Comparison of ENCODE assay signal across 9 cellular contexts in the genomic region with DNA sequence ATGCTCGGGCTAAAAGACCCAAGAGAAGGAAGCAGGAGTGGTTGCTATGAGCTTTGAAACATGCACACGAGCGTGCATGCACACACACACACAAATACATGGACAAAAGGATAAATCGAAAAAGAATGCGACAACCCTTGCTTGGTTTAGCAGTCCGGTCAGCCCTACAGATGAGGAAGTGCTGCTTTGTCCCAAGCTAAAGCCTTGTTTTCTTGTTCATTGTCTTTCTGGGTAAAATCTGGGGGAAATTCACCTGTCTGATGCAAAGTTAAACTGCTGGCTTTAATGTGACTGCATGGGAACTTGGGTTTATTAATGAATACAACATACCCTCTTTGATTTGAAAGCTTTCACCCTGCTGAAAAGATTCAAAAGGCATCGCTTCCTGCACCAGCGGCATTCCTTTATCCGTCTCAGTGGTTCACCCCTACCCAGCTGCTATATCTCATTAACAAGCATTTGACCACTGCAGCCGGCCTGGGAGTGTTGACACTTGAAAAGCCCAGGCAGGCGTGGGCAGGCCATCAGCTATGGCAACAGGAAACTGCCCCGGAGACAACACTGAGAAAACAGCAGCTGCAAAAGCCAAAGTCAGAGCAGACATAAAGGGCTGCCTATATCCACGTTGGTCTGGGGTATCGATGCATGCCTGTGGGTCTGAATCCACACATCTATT.
DNase-seq lines count a peak whose midpoint lies in the region; FAIRE-seq and TF ChIP-seq lines count a peak whose summit lies in the region.
"Had no signal": no experiment of that assay in that cellular context is flagged by ENCODE, and none has a peak within 500 bp of the region (broad histone marks: within the 10 kb centered on the region; RNA-seq: fewer than 3 reads in every experiment).

No MANE protein-coding gene starts in this region.

- H3K36me3 Mint-ChIP-seq in astrocyte (ENCODE audit: low read depth, unreplicated experiment), result no peaks in the 10 kb centered on the region

- peak overlapping the region; percentile 55 for H2AFZ ChIP-seq in astrocyte (ENCODE audit: low read depth, low read length)

- H3K27me3 ChIP-seq in astrocyte (ENCODE audit: insufficient read depth, low read length), result no peaks in the 10 kb centered on the region
- H3K27me3 ChIP-seq in stomach, result no peaks in the 10 kb centered on the region

- WGBS in stomach, 5 donors, result 38 to 45% (median 41%) methylated on average over 14 of the region's 14 CpGs

- H3K4me3 Mint-ChIP-seq in astrocyte (ENCODE audit: unreplicated experiment), result peak overlapping the region; percentile 47

- H3K4me1 ChIP-seq in astrocyte (ENCODE audit: insufficient read depth, low read length) (peaks cover 30% of the 10 kb centered on the region), stomach (peaks cover 0 to 30% (median 14%) of the 10 kb centered on the region in 4 donors)

- no peaks in the 10 kb centered on the region for H3K9me3 Mint-ChIP-seq in astrocyte (ENCODE audit: unreplicated experiment)

- H3K9me3 ChIP-seq in astrocyte (ENCODE audit: insufficient read depth, low read depth, low read length) (no peaks in the 10 kb centered on the region), iPS-18c (ENCODE audit: control insufficient read depth, insufficient read depth, low read length) (no peaks in the 10 kb centered on the region), stomach (no peaks in the 10 kb centered on the region)

- DNase-seq in NCI-H1092 treated with DMSO at 0.1 percent for 48 hours (lab: John Stamatoyannopoulos, UW), result peak; percentile 80
- peak; percentile 86 for DNase-seq in astrocyte (ENCODE audit: low read depth)
- DNase-seq in stomach, result peak; percentile 46
- no peak for DNase-seq in SW 1271 (lab: John Stamatoyannopoulos, UW)
- DNase-seq in dedifferentiated amniotic fluid mesenchymal stem cell (ENCODE audit: extremely low spot score), result no peak
- no peak for DNase-seq in stimulated activated CD4-positive, alpha-beta T cell treated with anti-CD3 and anti-CD28 coated beads, Interleukin-4, amount 100 ng/mL, for 4 hours
- no peak for DNase-seq in effector CD4-positive, alpha-beta T cell

- peak; percentile 62 for FAIRE-seq in astrocyte (lab: Jason Lieb, UNC)

- TF ChIP-seq POLR2A in stomach (IDR thresholded peaks at IDR 0.05), result no peak

- intact Hi-C loops in stomach (cut with DNase I; ENCODE audit: low total_unique reads), result no loop called here

- H3K9ac ChIP-seq in astrocyte (ENCODE audit: low read length), result peak overlapping the region; percentile 27

- H3K36me3 ChIP-seq in astrocyte (ENCODE audit: insufficient read depth, low read length), result no peaks in the 10 kb centered on the region
- no peaks in the 10 kb centered on the region for H3K36me3 ChIP-seq in stomach
- H3K36me3 ChIP-seq: thoracic aorta had no signal

- H3K27me3 Mint-ChIP-seq in astrocyte (ENCODE audit: low read depth, unreplicated experiment), result no peaks in the 10 kb centered on the region

- H3K27ac ChIP-seq in astrocyte (ENCODE audit: low read depth, low read length) (peak overlapping the region; percentile 37), stomach (no peak overlapping the region)
- H3K27ac ChIP-seq: thoracic aorta had no signal

- H3K4me1 Mint-ChIP-seq in astrocyte (ENCODE audit: low read depth, unreplicated experiment), result peaks cover 39% of the 10 kb centered on the region

- H3K79me2 ChIP-seq in astrocyte (ENCODE audit: insufficient read depth, low read length), result no peaks in the 10 kb centered on the region

- peak overlapping the region; percentile 96 for H3K27ac Mint-ChIP-seq in astrocyte (ENCODE audit: unreplicated experiment)

- no peaks in the 10 kb centered on the region for H4K20me1 ChIP-seq in astrocyte (ENCODE audit: insufficient read depth, low read length)

- H3K4me3 ChIP-seq in astrocyte (ENCODE audit: insufficient read depth, low read depth, low read length), result peak overlapping the region; percentile 22
- H3K4me3 ChIP-seq in iPS-18c (ENCODE audit: insufficient read depth, low read depth, low read length), result peak overlapping the region; percentile 15; the same call in 1 of the 2 replicates
- no peak overlapping the region for H3K4me3 ChIP-seq in stomach
- H3K4me3 ChIP-seq: thoracic aorta had no signal

- peak overlapping the region; percentile 72 for H3K4me2 ChIP-seq in astrocyte (ENCODE audit: low read length)

- TF ChIP-seq CTCF in astrocyte (IDR thresholded peaks at IDR 0.05; ENCODE audit: insufficient read depth, low read depth, low read length) (no peak), stomach (IDR thresholded peaks at IDR 0.05) (no peak)

- no peak for TF ChIP-seq EP300 in stomach (IDR thresholded peaks at IDR 0.05)

Comparison
In these comparisons a context has a peak if more than half of its experiments do, and no peak if none do; other contexts are left out.
1. DNase-seq: peak in NCI-H1092 treated with DMSO at 0.1 percent for 48 hours (single experiment), astrocyte (single experiment) and stomach (single experiment); none in SW 1271 (0 of 2), dedifferentiated amniotic fluid mesenchymal stem cell (single experiment), stimulated activated CD4-positive, alpha-beta T cell treated with anti-CD3 and anti-CD28 coated beads, Interleukin-4, amount 100 ng/mL, for 4 hours (0 of 2) and effector CD4-positive, alpha-beta T cell (single experiment).
2. H3K4me3 ChIP-seq: peak in astrocyte (single experiment) and iPS-18c (single experiment); none in stomach (0 of 4).